In genomic region chr1:68675336-68675735, GRCh38 we compare ENCODE assay signal across 21 cellular contexts.
DNase-seq lines count a peak whose midpoint lies in the region; ATAC-seq and TF ChIP-seq lines count a peak whose summit lies in the region.
"Had no signal": no experiment of that assay in that cellular context is flagged by ENCODE, and none has a peak within 500 bp of the region (broad histone marks: within the 10 kb centered on the region; RNA-seq: fewer than 3 reads in every experiment).

No MANE protein-coding gene starts in this region.

- no peak overlapping the region for H3K27ac Mint-ChIP-seq in activated T-helper 17 cell treated with anti-CD3 and anti-CD28 coated beads, Interleukin-2, amount 50 U/mL, for 72 hours
- H3K27ac Mint-ChIP-seq: CD4-positive, alpha-beta memory T cell had no signal

- in situ Hi-C loops in astrocyte of the spinal cord (cut with HindIII; ENCODE audit: low sequenced_read_pairs) = no loop called here

- H4K20me1 ChIP-seq in HCT116 (ENCODE audit: insufficient read depth) = no peaks in the 10 kb centered on the region
- no peaks in the 10 kb centered on the region for H4K20me1 ChIP-seq in PC-3 (ENCODE audit: low read length)

- H3K36me3 ChIP-seq in HCT116 (ENCODE audit: control insufficient read depth in 1 of 2, insufficient read depth in 2 of 2, low read length in 2 of 2) (no peaks in the 10 kb centered on the region), PC-3 (ENCODE audit: low read depth, low read length) (no peaks in the 10 kb centered on the region), kidney epithelial cell (ENCODE audit: control insufficient read depth, insufficient read depth, low read length) (no peaks in the 10 kb centered on the region)
- H3K36me3 ChIP-seq: SJSA1 had no signal

- DNase-seq in HCT116 (ENCODE audit: low read depth, low spot score) (no peak), PC-3 (peak; percentile 26), astrocyte of the spinal cord (ENCODE audit: low read depth, low spot score) (peak; percentile 16), kidney epithelial cell (ENCODE audit: low read depth) (peak; percentile 4), NCI-H1048 (lab: John Stamatoyannopoulos, UW) (no peak), GM20000 (ENCODE audit: low spot score) (no peak)
- no peak for DNase-seq in activated CD4-positive, alpha-beta T cell treated with anti-CD3 and anti-CD28 coated beads for 4 hours
- DNase-seq: Calu3; CD4-positive, alpha-beta memory T cell; GM23248; HCEC 1CT; KBM-7; MV-4-11; NCI-H1417; NCI-H187; NCI-H2107; NCI-H524 had no signal

- H3K9me2 ChIP-seq in HCT116 (ENCODE audit: insufficient read depth) (no peaks in the 10 kb centered on the region), PC-3 (replicated peaks; ENCODE audit: low read length) (no peaks in the 10 kb centered on the region)

- H3K4me3 ChIP-seq in HCT116 (replicated peaks in 1 of 2; ENCODE audit: low read depth in 1 of 2, low read length in 2 of 2) = no peak overlapping the region
- H3K4me3 ChIP-seq in PC-3 (ENCODE audit: low read length) = no peak overlapping the region
- no peak overlapping the region for H3K4me3 ChIP-seq in astrocyte of the spinal cord (ENCODE audit: low read depth, low read length)
- no peak overlapping the region for H3K4me3 ChIP-seq in kidney epithelial cell (ENCODE audit: low read depth, low read length)
- H3K4me3 ChIP-seq: A549, GM12878, GM23248, SJSA1 had no signal

- H3K4me1 ChIP-seq in HCT116 (ENCODE audit: control insufficient read depth in 1 of 2, insufficient read depth in 2 of 2, low read length in 2 of 2) (peaks cover 0 to 5% of the 10 kb centered on the region in 2 experiments; a peak in 2 of 4 replicates), PC-3 (ENCODE audit: insufficient read depth, low read length) (no peaks in the 10 kb centered on the region)
- H3K4me1 ChIP-seq: A549, SJSA1 had no signal

- POLR2A ChIA-PET in HCT116 (lab: Charles Lee) = no interaction called here
- POLR2A ChIA-PET in PC-3 (lab: Charles Lee; ENCODE audit: unreplicated experiment) = no interaction called here

- H2AFZ ChIP-seq in HCT116 (ENCODE audit: low read depth, low read length, poor library complexity, severe bottlenecking) (no peak overlapping the region), PC-3 (ENCODE audit: low read length) (no peak overlapping the region)
- H2AFZ ChIP-seq: GM23248 had no signal

- ATAC-seq in HCT116 = peak; percentile 34; the same call in 1 of the 2 replicates
- no peak for ATAC-seq in PC-3
- ATAC-seq in activated T-helper 17 cell treated with anti-CD3 and anti-CD28 coated beads, Interleukin-2, amount 50 U/mL, for 72 hours (replicated peaks) = no peak
- ATAC-seq: A549, GM12878 had no signal

- TF ChIP-seq CTCF in HCT116 (IDR thresholded peaks at IDR 0.05 in 2 of 3, conservative IDR thresholded peaks at IDR 0.05 in 1 of 3; ENCODE audit: borderline replicate concordance in 1 of 3, insufficient read depth in 1 of 3, low read depth in 2 of 3, low read length in 2 of 3) (no peak), PC-3 (conservative IDR thresholded peaks at IDR 0.05; ENCODE audit: low read depth, low read length) (no peak), astrocyte of the spinal cord (IDR thresholded peaks at IDR 0.05; ENCODE audit: low read depth, low read length) (no peak), kidney epithelial cell (IDR thresholded peaks at IDR 0.05; ENCODE audit: insufficient read depth, low read length, poor library complexity, severe bottlenecking) (no peak), GM20000 (IDR thresholded peaks at IDR 0.05; ENCODE audit: extremely low read depth, missing control alignments) (no peak)

- RAD21 ChIA-PET in HCT116 (lab: Charles Lee; ENCODE audit: low non-redundant PET in 1 of 2, low total read pairs in 2 of 2, uncharacterized antibody in 2 of 2, unreplicated experiment in 2 of 2) = no interaction called here

- H3K27me3 Mint-ChIP-seq in activated T-helper 17 cell treated with anti-CD3 and anti-CD28 coated beads, Interleukin-2, amount 50 U/mL, for 72 hours = no peaks in the 10 kb centered on the region
- H3K27me3 Mint-ChIP-seq: CD4-positive, alpha-beta memory T cell had no signal

- no peaks in the 10 kb centered on the region for H3K36me3 Mint-ChIP-seq in activated T-helper 17 cell treated with anti-CD3 and anti-CD28 coated beads, Interleukin-2, amount 50 U/mL, for 72 hours (ENCODE audit: low read depth)
- H3K36me3 Mint-ChIP-seq: CD4-positive, alpha-beta memory T cell had no signal

- H3K27me3 ChIP-seq in HCT116 (ENCODE audit: insufficient read depth, low read length) (no peaks in the 10 kb centered on the region), PC-3 (ENCODE audit: low read length) (peaks cover 46% of the 10 kb centered on the region), kidney epithelial cell (ENCODE audit: control insufficient read depth, insufficient read depth, low read length) (no peaks in the 10 kb centered on the region)
- H3K27me3 ChIP-seq: SJSA1 had no signal

- H3K27ac ChIP-seq in HCT116 (ENCODE audit: low read depth, low read length) (no peak overlapping the region), PC-3 (ENCODE audit: low read length) (no peak overlapping the region)
- H3K27ac ChIP-seq: A549, GM23248, SJSA1 had no signal

- BruUV-seq in HCT116 (replicated peaks; lab: Mats Ljungman, UMichigan) (no TSS peak), PC-3 (replicated peaks; lab: Mats Ljungman, UMichigan) (no TSS peak)

- H3K9me3 ChIP-seq in HCT116 (ENCODE audit: control insufficient read depth in 1 of 2, insufficient read depth in 1 of 2, low read depth in 1 of 2, low read length in 2 of 2) (no peaks in the 10 kb centered on the region), PC-3 (ENCODE audit: low read length) (no peaks in the 10 kb centered on the region)
- H3K9me3 ChIP-seq: A549, SJSA1 had no signal

- CTCF ChIA-PET in HCT116 (lab: Charles Lee) = no interaction called here
- CTCF ChIA-PET in PC-3 (lab: Charles Lee) = no interaction called here

- H3K4me3 Mint-ChIP-seq in activated T-helper 17 cell treated with anti-CD3 and anti-CD28 coated beads, Interleukin-2, amount 50 U/mL, for 72 hours = no peak overlapping the region
- H3K4me3 Mint-ChIP-seq: CD4-positive, alpha-beta memory T cell had no signal

- no peaks in the 10 kb centered on the region for H3K4me1 Mint-ChIP-seq in activated T-helper 17 cell treated with anti-CD3 and anti-CD28 coated beads, Interleukin-2, amount 50 U/mL, for 72 hours
- H3K4me1 Mint-ChIP-seq: CD4-positive, alpha-beta memory T cell had no signal

- no peak for TF ChIP-seq POLR2A in HCT116 (IDR thresholded peaks at IDR 0.05; ENCODE audit: borderline replicate concordance, extremely low read depth, insufficient read depth, insufficient read length)

- peaks cover 3% of the 10 kb centered on the region for H3K9me3 Mint-ChIP-seq in activated T-helper 17 cell treated with anti-CD3 and anti-CD28 coated beads, Interleukin-2, amount 50 U/mL, for 72 hours

- H3K79me2 ChIP-seq in HCT116 (ENCODE audit: insufficient read depth, low read length) (no peaks in the 10 kb centered on the region), PC-3 (ENCODE audit: low read length) (no peaks in the 10 kb centered on the region)

- intact Hi-C loops in HCT116 (cut with micrococcal nuclease) (no loop called here), PC-3 (cut with micrococcal nuclease) (no loop called here)

- no peak for TF ChIP-seq RAD21 in HCT116 (IDR thresholded peaks at IDR 0.05; ENCODE audit: low read depth)

- H3K9ac ChIP-seq in HCT116 (ENCODE audit: low read length) (no peak overlapping the region), PC-3 (ENCODE audit: low read length) (no peak overlapping the region)
- H3K9ac ChIP-seq: GM23248 had no signal

- H3K4me2 ChIP-seq in HCT116 (ENCODE audit: low read length) = no peak overlapping the region; the same call in 1 of the 2 replicates
- no peak overlapping the region for H3K4me2 ChIP-seq in PC-3 (ENCODE audit: low read length)
- H3K4me2 ChIP-seq: A549 had no signal

- no peaks in the 10 kb centered on the region for H3F3A ChIP-seq in PC-3 (ENCODE audit: low read length, unreplicated experiment)

TF ChIP-seq in HCT116, 20 proteins besides CTCF, POLR2A, EP300 and RAD21:
- TF ChIP-seq EZH2phosphoT487 (IDR thresholded peaks at IDR 0.05; ENCODE audit: borderline replicate concordance) (no peak), SIN3A (IDR thresholded peaks at IDR 0.05; ENCODE audit: low read depth) (no peak), JUND (IDR thresholded peaks at IDR 0.05) (no peak)

Comparison
In these comparisons a context has a peak if more than half of its experiments do, and no peak if none do; other contexts are left out.
1. DNase-seq: peak in PC-3 (single experiment), astrocyte of the spinal cord (single experiment) and kidney epithelial cell (single experiment); none in HCT116 (single experiment), activated CD4-positive, alpha-beta T cell treated with anti-CD3 and anti-CD28 coated beads for 4 hours (0 of 2), NCI-H1048 (single experiment) and GM20000 (single experiment).